In the genomic region with DNA sequence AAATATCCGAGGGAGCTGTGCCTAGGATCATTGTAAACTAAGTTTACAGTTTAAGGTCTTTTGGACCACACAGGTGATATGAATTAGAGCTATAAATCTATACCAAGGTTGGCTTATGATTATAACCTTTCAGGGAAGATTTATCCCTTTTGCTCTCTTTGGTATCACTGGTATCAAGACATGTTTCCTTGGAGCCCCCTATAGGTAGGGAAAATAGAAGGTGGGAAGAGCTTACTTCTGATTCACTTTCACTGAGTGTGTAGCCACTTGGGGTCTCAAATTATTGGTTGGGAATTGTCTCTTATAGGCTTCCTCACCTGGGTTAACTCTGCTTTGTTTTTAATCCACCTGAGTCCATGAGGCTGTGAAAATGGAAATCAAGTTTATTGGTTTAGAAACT, we compare ENCODE assay signal across 1 cellular context.
TF ChIP-seq lines count a peak whose summit lies in the region.

No MANE protein-coding gene starts in this region.

TF ChIP-seq in endothelial cell of umbilical vein, 7 proteins besides CTCF, POLR2A, EP300 and RAD21:
- TF ChIP-seq JUN (IDR thresholded peaks at IDR 0.05; ENCODE audit: borderline replicate concordance, insufficient read depth, insufficient read length, low read depth) = no peak
- TF ChIP-seq, protein P1, sequence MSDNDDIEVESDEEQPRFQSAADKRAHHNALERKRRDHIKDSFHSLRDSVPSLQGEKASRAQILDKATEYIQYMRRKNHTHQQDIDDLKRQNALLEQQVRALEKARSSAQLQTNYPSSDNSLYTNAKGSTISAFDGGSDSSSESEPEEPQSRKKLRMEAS (IDR thresholded peaks at IDR 0.05; ENCODE audit: insufficient read depth, insufficient read length) = no peak
- TF ChIP-seq GATA2 (IDR thresholded peaks at IDR 0.05; ENCODE audit: insufficient read depth, insufficient read length, low read depth, low read length) = no peak
- no peak for TF ChIP-seq EZH2 (IDR thresholded peaks at IDR 0.05; ENCODE audit: borderline replicate concordance, low read depth, low read length, severe bottlenecking)
- TF ChIP-seq POLR2AphosphoS5 (IDR thresholded peaks at IDR 0.05; ENCODE audit: insufficient read depth, low read depth, low read length) = no peak
- TF ChIP-seq MYC (IDR thresholded peaks at IDR 0.05; ENCODE audit: low read depth, low read length) = no peak
- no peak for TF ChIP-seq FOS (IDR thresholded peaks at IDR 0.05; ENCODE audit: borderline replicate concordance, insufficient read depth, low read length)
